Comparison of ENCODE assay signal across 16 cellular contexts in the genomic region with DNA sequence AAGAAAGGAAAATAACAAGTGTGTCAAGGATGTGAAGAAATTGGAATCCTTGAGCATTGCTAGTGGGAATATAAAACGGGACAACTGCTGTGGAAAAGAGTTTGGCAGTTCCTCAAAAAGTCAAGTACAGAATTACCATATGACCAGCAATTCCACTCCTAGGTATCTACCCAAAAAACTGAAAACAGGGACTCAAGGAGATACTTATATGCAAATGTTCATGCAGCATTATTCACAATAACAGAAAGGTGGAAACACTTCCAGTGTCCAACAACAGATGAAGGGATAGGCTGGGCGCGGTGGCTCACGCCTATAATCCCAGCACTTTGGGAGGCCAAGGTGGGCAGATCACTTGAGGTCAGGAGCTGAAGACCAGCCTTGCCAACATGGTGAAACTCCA. TPM values are rescaled to one million over a fixed set of nuclear protein-coding genes. Genes with fewer than 3 reads are reported as not detected.
DNase-seq lines count a peak whose midpoint lies in the region; ATAC-seq and TF ChIP-seq lines count a peak whose summit lies in the region.
"Had no signal": no experiment of that assay in that cellular context is flagged by ENCODE, and none has a peak within 500 bp of the region (broad histone marks: within the 10 kb centered on the region; RNA-seq: fewer than 3 reads in every experiment).

No MANE protein-coding gene starts in this region.

- BruUV-seq in A673 (replicated peaks; lab: Mats Ljungman, UMichigan), result no TSS peak

- DNase-seq in HFFc6, result no peak
- no peak for DNase-seq in fibroblast of lung (ENCODE audit: low read depth in 2 of 2)
- no peak for DNase-seq in osteoblast (ENCODE audit: insufficient read length, low spot score, missing footprints)
- peak; percentile 11 for DNase-seq in upper lobe of right lung
- DNase-seq in HEK293T (ENCODE audit: extremely low spot score), result no peak
- no peak for DNase-seq in nephron progenitor cell
- no peak for DNase-seq in A673 (ENCODE audit: low spot score)
- DNase-seq: C1 segment of cervical spinal cord; Calu3; CD4-positive, alpha-beta T cell; DMS79; H7 had no signal

- H3K79me2 ChIP-seq in fibroblast of lung (ENCODE audit: control insufficient read depth, insufficient read depth, low read length), result no peaks in the 10 kb centered on the region
- H3K79me2 ChIP-seq in osteoblast (ENCODE audit: insufficient read depth, low read length), result peaks cover 40% of the 10 kb centered on the region

- H4K20me1 ChIP-seq in fibroblast of lung (ENCODE audit: control insufficient read depth, extremely low read depth, insufficient read depth, low read length), result no peaks in the 10 kb centered on the region
- H4K20me1 ChIP-seq in osteoblast (ENCODE audit: insufficient read depth, low read length), result peaks cover 14% of the 10 kb centered on the region

- H3K27ac Mint-ChIP-seq in HFFc6 (peak overlapping the region; percentile 55), nephron progenitor cell (no peak overlapping the region)
- H3K27ac Mint-ChIP-seq: B cell; CD4-positive, alpha-beta T cell; GM23338 had no signal

- peaks cover 27% of the 10 kb centered on the region for H3K4me1 Mint-ChIP-seq in HFFc6 (ENCODE audit: low read depth)
- peaks cover 8% of the 10 kb centered on the region for H3K4me1 Mint-ChIP-seq in nephron progenitor cell
- H3K4me1 Mint-ChIP-seq: B cell had no signal

- H3K27me3 Mint-ChIP-seq in HFFc6 (ENCODE audit: insufficient read depth) (peaks cover 1% of the 10 kb centered on the region; the same call in 1 of the 2 replicates), nephron progenitor cell (ENCODE audit: low read depth, poor library complexity) (peaks cover 39% of the 10 kb centered on the region)

- H3K9me3 Mint-ChIP-seq in HFFc6 (no peaks in the 10 kb centered on the region), nephron progenitor cell (no peaks in the 10 kb centered on the region)
- H3K9me3 Mint-ChIP-seq: CD4-positive, alpha-beta T cell; GM23338 had no signal

- H3K9me3 ChIP-seq in fibroblast of lung (ENCODE audit: control insufficient read depth, insufficient read depth, low read depth, low read length), result no peaks in the 10 kb centered on the region
- H3K9me3 ChIP-seq in osteoblast (ENCODE audit: low read depth, low read length), result no peaks in the 10 kb centered on the region
- no peaks in the 10 kb centered on the region for H3K9me3 ChIP-seq in upper lobe of right lung
- no peaks in the 10 kb centered on the region for H3K9me3 ChIP-seq in A673 (ENCODE audit: low read depth, low read length, poor library complexity, severe bottlenecking)

- intact Hi-C loops in upper lobe of right lung (cut with DNase I), result no loop called here
- intact Hi-C loops in A673 (cut with micrococcal nuclease; ENCODE audit: unreplicated experiment), result no loop called here

- H3K27me3 ChIP-seq in fibroblast of lung (ENCODE audit: control insufficient read depth, insufficient read depth, low read length) (no peaks in the 10 kb centered on the region), osteoblast (ENCODE audit: insufficient read depth, low read length) (no peaks in the 10 kb centered on the region), upper lobe of right lung (no peaks in the 10 kb centered on the region), A673 (replicated peaks; ENCODE audit: insufficient read depth, low read depth, low read length, poor library complexity) (no peaks in the 10 kb centered on the region)

- H3K27ac ChIP-seq in fibroblast of lung (ENCODE audit: insufficient read depth, low read length) (no peak overlapping the region), osteoblast (ENCODE audit: low read depth, low read length) (no peak overlapping the region), upper lobe of right lung (no peak overlapping the region), A673 (ENCODE audit: low read depth, low read length, poor library complexity, severe bottlenecking) (no peak overlapping the region)

- no peak overlapping the region for H3K9ac ChIP-seq in fibroblast of lung (ENCODE audit: insufficient read depth, low read length)

- POLR2A ChIA-PET in HEK293T (lab: Yijun Ruan, JAX), result no interaction called here
- POLR2A ChIA-PET in A673 (lab: Charles Lee; ENCODE audit: low non-redundant PET), result no interaction called here

- H3K4me3 Mint-ChIP-seq in HFFc6 (no peak overlapping the region), nephron progenitor cell (no peak overlapping the region)
- H3K4me3 Mint-ChIP-seq: B cell; CD4-positive, alpha-beta T cell; GM23338 had no signal

- H3K36me3 ChIP-seq in fibroblast of lung (ENCODE audit: control insufficient read depth, insufficient read depth, low read length), result peaks cover 3% of the 10 kb centered on the region
- H3K36me3 ChIP-seq in osteoblast (ENCODE audit: insufficient read depth, low read length), result peaks cover 5% of the 10 kb centered on the region
- no peaks in the 10 kb centered on the region for H3K36me3 ChIP-seq in upper lobe of right lung
- no peaks in the 10 kb centered on the region for H3K36me3 ChIP-seq in A673 (ENCODE audit: insufficient read depth, low read length, poor library complexity, severe bottlenecking)

- no peak for TF ChIP-seq CTCF in HFFc6 (IDR thresholded peaks at IDR 0.05)
- TF ChIP-seq CTCF in fibroblast of lung (conservative IDR thresholded peaks at IDR 0.05 in 1 of 2, IDR thresholded peaks at IDR 0.05 in 1 of 2; ENCODE audit: low read depth in 1 of 2, low read length in 2 of 2), result no peak
- no peak for TF ChIP-seq CTCF in osteoblast (IDR thresholded peaks at IDR 0.05; ENCODE audit: extremely low read depth, low read depth, low read length)
- no peak for TF ChIP-seq CTCF in upper lobe of right lung (IDR thresholded peaks at IDR 0.05)
- no peak for TF ChIP-seq CTCF in nephron progenitor cell (IDR thresholded peaks at IDR 0.05)
- no peak for TF ChIP-seq CTCF in A673 (conservative IDR thresholded peaks at IDR 0.05; ENCODE audit: low read depth, low read length)

- CTCF ChIA-PET in HEK293T (lab: Yijun Ruan, JAX) (no interaction called here), A673 (lab: Charles Lee) (no interaction called here)

- H2AFZ ChIP-seq in fibroblast of lung (ENCODE audit: low read length), result no peak overlapping the region
- no peak overlapping the region for H2AFZ ChIP-seq in osteoblast (ENCODE audit: low read length)
- H2AFZ ChIP-seq: GM23338 had no signal

- ATAC-seq in upper lobe of right lung, result no peak
- ATAC-seq: GM12878, GM23338, HepG2 had no signal

- H3K4me2 ChIP-seq in fibroblast of lung (ENCODE audit: extremely low read depth, insufficient read depth, low read length) (peak overlapping the region; percentile 13), osteoblast (ENCODE audit: insufficient read depth, low read length) (peak overlapping the region; percentile 49)
- H3K4me2 ChIP-seq: GM23338 had no signal

- no peak overlapping the region for H3K4me3 ChIP-seq in fibroblast of lung (replicated peaks in 1 of 4; ENCODE audit: control extremely low read depth in 1 of 4, insufficient read depth in 1 of 4, low read depth in 3 of 4, low read length in 4 of 4)
- peak overlapping the region; percentile 2 for H3K4me3 ChIP-seq in osteoblast (ENCODE audit: insufficient read depth, low read length)
- no peak overlapping the region for H3K4me3 ChIP-seq in upper lobe of right lung
- H3K4me3 ChIP-seq in A673 (ENCODE audit: low read depth, low read length, poor library complexity, severe bottlenecking), result no peak overlapping the region
- H3K4me3 ChIP-seq: GM12878, GM23338 had no signal

- H3K4me1 ChIP-seq in fibroblast of lung (ENCODE audit: control insufficient read depth, extremely low read depth, insufficient read depth, low read length) (peaks cover 8% of the 10 kb centered on the region), osteoblast (ENCODE audit: insufficient read depth, low read length) (peaks cover 20% of the 10 kb centered on the region), upper lobe of right lung (no peaks in the 10 kb centered on the region), A673 (ENCODE audit: insufficient read depth, low read length, poor library complexity, severe bottlenecking) (no peaks in the 10 kb centered on the region)

- H3K36me3 Mint-ChIP-seq in HFFc6 (ENCODE audit: low read depth) (peaks cover 6% of the 10 kb centered on the region; the same call in 1 of the 2 replicates), nephron progenitor cell (ENCODE audit: low read depth) (no peaks in the 10 kb centered on the region)

TF ChIP-seq in HEK293T, 16 proteins besides CTCF, POLR2A, EP300 and RAD21:
- TF ChIP-seq TARDBP (IDR thresholded peaks at IDR 0.05), result no peak
- TF ChIP-seq CTBP1 (IDR thresholded peaks at IDR 0.05; ENCODE audit: borderline replicate concordance), result no peak
- TF ChIP-seq, protein P1, sequence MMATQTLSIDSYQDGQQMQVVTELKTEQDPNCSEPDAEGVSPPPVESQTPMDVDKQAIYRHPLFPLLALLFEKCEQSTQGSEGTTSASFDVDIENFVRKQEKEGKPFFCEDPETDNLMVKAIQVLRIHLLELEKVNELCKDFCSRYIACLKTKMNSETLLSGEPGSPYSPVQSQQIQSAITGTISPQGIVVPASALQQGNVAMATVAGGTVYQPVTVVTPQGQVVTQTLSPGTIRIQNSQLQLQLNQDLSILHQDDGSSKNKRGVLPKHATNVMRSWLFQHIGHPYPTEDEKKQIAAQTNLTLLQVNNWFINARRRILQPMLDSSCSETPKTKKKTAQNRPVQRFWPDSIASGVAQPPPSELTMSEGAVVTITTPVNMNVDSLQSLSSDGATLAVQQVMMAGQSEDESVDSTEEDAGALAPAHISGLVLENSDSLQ (IDR thresholded peaks at IDR 0.05), result no peak
- TF ChIP-seq FOXM1 (IDR thresholded peaks at IDR 0.05; ENCODE audit: borderline replicate concordance), result no peak
- TF ChIP-seq LEF1 (IDR thresholded peaks at IDR 0.05; ENCODE audit: borderline replicate concordance), result no peak
- no peak for TF ChIP-seq SP1 (IDR thresholded peaks at IDR 0.05)
- TF ChIP-seq HDGF (IDR thresholded peaks at IDR 0.05; ENCODE audit: borderline replicate concordance), result no peak
- TF ChIP-seq ARNT (IDR thresholded peaks at IDR 0.05), result no peak
- TF ChIP-seq FOXK2 (IDR thresholded peaks at IDR 0.05), result no peak
- TF ChIP-seq L3MBTL2 (conservative IDR thresholded peaks at IDR 0.05), result no peak
- TF ChIP-seq FOXA1 (IDR thresholded peaks at IDR 0.05), result no peak
- no peak for TF ChIP-seq BHLHE40 (IDR thresholded peaks at IDR 0.05; ENCODE audit: borderline replicate concordance)

RNA-seq across cellular contexts. Expression of a gene that starts 33.5 kb away (rescaled TPM):
- total RNA-seq in HFFc6 (2021; fragmentation: NEBNext Ultra II Directional; extraction: Animal tissue kit (Norgen Biotek cat#: 25700)), result 10 to 100 TPM; 16.6 to 19.4 (median 17.7) TPM
- 9.5 and 15.7 TPM in 2 replicates for total RNA-seq in fibroblast of lung
- 14.4 and 16.9 TPM in 2 replicates for polyA plus RNA-seq in fibroblast of lung
- 10.8 and 12.3 TPM in 2 replicates for polyA plus RNA-seq in fibroblast of lung (2012)
- polyA minus RNA-seq in fibroblast of lung (ENCODE audit: low replicate concordance), result 16.5 and 34.2 TPM in 2 replicates
- total RNA-seq in osteoblast, result 10.0 and 10.9 TPM in 2 replicates
- 7.4 TPM for total RNA-seq in upper lobe of right lung
- 1.4 and 1.5 TPM in 2 replicates for total RNA-seq in A673 (2021)
